11 cellular contexts compared by ENCODE assay signal in genomic region chr9:93592389-93593021, GRCh38. TPM values are rescaled to one million over a fixed set of nuclear protein-coding genes. Genes with fewer than 3 reads are reported as not detected.
A peak's percentile ranks its signal among the peaks of the same experiment; 100 is the strongest.
DNase-seq lines count a peak whose midpoint lies in the region; ATAC-seq and TF ChIP-seq lines count a peak whose summit lies in the region.
"Had no signal": no experiment of that assay in that cellular context is flagged by ENCODE, and none has a peak within 500 bp of the region (broad histone marks: within the 10 kb centered on the region; RNA-seq: fewer than 3 reads in every experiment).

No MANE protein-coding gene starts in this region.

- H3K27me3 ChIP-seq in CD4-positive, alpha-beta T cell (ENCODE audit: control insufficient read depth, insufficient read depth, low read length): no peaks in the 10 kb centered on the region
- no peaks in the 10 kb centered on the region for H3K27me3 ChIP-seq in H7 (ENCODE audit: control insufficient read depth, insufficient read depth, low read length)
- H3K27me3 ChIP-seq: tibial artery had no signal

- TF ChIP-seq CTCF in CD4-positive, alpha-beta T cell (IDR thresholded peaks at IDR 0.05): no peak
- peak; percentile 25 for TF ChIP-seq CTCF in astrocyte of the spinal cord (IDR thresholded peaks at IDR 0.05; ENCODE audit: low read depth, low read length)

- ATAC-seq in CD4-positive, alpha-beta T cell (ENCODE audit: poor library complexity): peak; percentile 56
- ATAC-seq in left lobe of liver: peak; percentile 54
- ATAC-seq in HG02852 (IDR thresholded peaks at IDR 0.05; ENCODE audit: unreplicated experiment): no peak
- no peak for ATAC-seq in GM21825 (IDR thresholded peaks at IDR 0.05; ENCODE audit: unreplicated experiment)

- intact Hi-C loops in CD4-positive, alpha-beta T cell (cut with DNase I, micrococcal nuclease): no loop called here

- H3K36me3 Mint-ChIP-seq in CD4-positive, alpha-beta T cell (ENCODE audit: low read depth): no peaks in the 10 kb centered on the region

- no peaks in the 10 kb centered on the region for H3K9me3 Mint-ChIP-seq in CD4-positive, alpha-beta T cell

- in situ Hi-C loops in astrocyte of the spinal cord (cut with HindIII; ENCODE audit: low sequenced_read_pairs): no loop called here

- no peak overlapping the region for H3K27ac ChIP-seq in CD4-positive, alpha-beta T cell (ENCODE audit: low read depth, low read length)
- H3K27ac ChIP-seq: SK-N-MC, tibial artery had no signal

- H3K36me3 ChIP-seq in H7 (replicated peaks; ENCODE audit: control insufficient read depth, insufficient read depth, low read length): no peaks in the 10 kb centered on the region
- H3K36me3 ChIP-seq: tibial artery had no signal

- H3K4me3 ChIP-seq in H7 (ENCODE audit: insufficient read depth, low read depth, low read length): no peak overlapping the region
- H3K4me3 ChIP-seq in astrocyte of the spinal cord (ENCODE audit: low read depth, low read length): no peak overlapping the region
- H3K4me3 ChIP-seq: SK-N-MC, tibial artery had no signal

- H3K4me1 Mint-ChIP-seq in CD4-positive, alpha-beta T cell (ENCODE audit: low read depth): peaks cover 85% of the 10 kb centered on the region

- no peaks in the 10 kb centered on the region for H3K27me3 Mint-ChIP-seq in CD4-positive, alpha-beta T cell

- DNase-seq in CD4-positive, alpha-beta T cell: no peak
- DNase-seq in H7 (peak; percentile 83), astrocyte of the spinal cord (ENCODE audit: low read depth, low spot score) (peak; percentile 32), left lobe of liver (ENCODE audit: low spot score) (peak; percentile 30)
- DNase-seq in stimulated activated CD4-positive, alpha-beta T cell treated with anti-CD3 and anti-CD28 coated beads, Interleukin-15, amount 100 ng/mL, for 24 hours: no peak
- no peak for DNase-seq in activated naive CD4-positive, alpha-beta T cell treated with Interleukin-2 at 50 U/mL for 16 hours
- DNase-seq: midbrain had no signal

- no peaks in the 10 kb centered on the region for H3K9me3 ChIP-seq in CD4-positive, alpha-beta T cell (ENCODE audit: control insufficient read depth, low read length)
- H3K9me3 ChIP-seq: tibial artery had no signal

- no peak overlapping the region for H3K4me3 Mint-ChIP-seq in CD4-positive, alpha-beta T cell

- POLR2A ChIA-PET in CD4-positive, alpha-beta T cell (lab: Charles Lee): no interaction called here

- CTCF ChIA-PET in CD4-positive, alpha-beta T cell (lab: Charles Lee): interaction anchor here (1.8 kb wide), 1 partner anchor 26 kb away, joined by 5 read pairs; no protein-coding TSS in a partner anchor

- H3K27ac Mint-ChIP-seq in CD4-positive, alpha-beta T cell: no peak overlapping the region

RNA-seq across cellular contexts. Expression of gene PHF2, which starts 16.1 kb away (rescaled TPM):
- 10 to 100 TPM; 27.3 to 28.8 TPM for total RNA-seq in CD4-positive, alpha-beta T cell
- total RNA-seq in H7 (2014; rRNA removed; shearing (Covaris generic)): 10.3 and 10.6 TPM in 2 replicates
- total RNA-seq in left lobe of liver: 7.3 TPM

Comparison
In these comparisons a context has a peak if more than half of its experiments do, and no peak if none do; other contexts are left out.
1. ATAC-seq: peak in CD4-positive, alpha-beta T cell (single experiment) and left lobe of liver (single experiment); none in HG02852 (single experiment) and GM21825 (single experiment).
2. DNase-seq: peak in H7 (single experiment), astrocyte of the spinal cord (single experiment) and left lobe of liver (single experiment); none in CD4-positive, alpha-beta T cell (0 of 10), stimulated activated CD4-positive, alpha-beta T cell treated with anti-CD3 and anti-CD28 coated beads, Interleukin-15, amount 100 ng/mL, for 24 hours (single experiment) and activated naive CD4-positive, alpha-beta T cell treated with Interleukin-2 at 50 U/mL for 16 hours (single experiment).